In the genomic region with DNA sequence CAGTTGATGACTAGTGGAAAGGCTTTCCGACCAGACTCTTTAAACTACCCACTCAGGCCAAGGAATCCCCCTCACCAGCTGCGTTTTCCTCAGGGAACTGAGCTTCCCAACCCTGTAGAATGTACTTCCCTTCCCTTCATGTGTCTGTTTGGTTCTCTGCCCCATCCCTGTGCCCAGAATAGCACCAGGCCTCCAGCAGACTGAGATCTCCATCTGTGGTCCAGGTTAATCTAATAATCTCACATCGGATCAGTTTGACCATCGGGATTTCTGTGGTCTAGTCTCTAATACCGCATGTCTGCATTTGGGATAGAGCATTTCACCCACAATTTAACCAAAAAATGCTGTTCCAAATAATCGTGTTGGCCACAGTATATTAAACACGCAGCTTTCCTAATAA, we compare ENCODE assay signal across 29 cellular contexts.
A peak's percentile ranks its signal among the peaks of the same experiment; 100 is the strongest.
DNase-seq lines count a peak whose midpoint lies in the region; ATAC-seq, FAIRE-seq and TF ChIP-seq lines count a peak whose summit lies in the region.
"Had no signal": no experiment of that assay in that cellular context is flagged by ENCODE, and none has a peak within 500 bp of the region (broad histone marks: within the 10 kb centered on the region; RNA-seq: fewer than 3 reads in every experiment).

No MANE protein-coding gene starts in this region.

- intact Hi-C loops in uterus (cut with DNase I; ENCODE audit: low total_unique reads): no loop called here

- TF ChIP-seq CTCF in neural crest cell (conservative IDR thresholded peaks at IDR 0.05) (no peak), uterus (IDR thresholded peaks at IDR 0.05) (no peak)

- H3K27me3 ChIP-seq in uterus: no peaks in the 10 kb centered on the region
- H3K27me3 ChIP-seq: hepatocyte, sigmoid colon, vagina had no signal

- H3K27ac ChIP-seq in uterus: no peak overlapping the region
- H3K27ac ChIP-seq: hepatocyte, neutrophil, prostate gland, SK-N-MC, vagina had no signal

- H3K27ac Mint-ChIP-seq in T-helper 1 cell treated with Interleukin-12 subunit alpha and Interleukin-12 subunit beta and Interleukin-4 antibody, amounts not matched to agents 30 μg/mL and 1 μg/mL, for 36 hours: peak overlapping the region; percentile 62
- H3K27ac Mint-ChIP-seq in T-helper 17 cell (peak overlapping the region; percentile 3), neural crest cell (ENCODE audit: unreplicated experiment) (no peak overlapping the region)
- H3K27ac Mint-ChIP-seq: activated CD4-positive, alpha-beta memory T cell treated with anti-CD3 and anti-CD28 coated beads for 36 hours; activated T-helper 17 cell treated with anti-CD3 and anti-CD28 coated beads, Interleukin-2, amount 50 U/mL, for 72 hours; CD4-positive, alpha-beta T cell had no signal

- H3K9me3 ChIP-seq in T-helper 17 cell (ENCODE audit: control insufficient read depth, low read length, poor library complexity, severe bottlenecking) (no peaks in the 10 kb centered on the region), uterus (no peaks in the 10 kb centered on the region)
- H3K9me3 ChIP-seq: neutrophil, prostate gland, vagina had no signal

- H3K4me3 Mint-ChIP-seq in T-helper 1 cell treated with Interleukin-12 subunit alpha and Interleukin-12 subunit beta and Interleukin-4 antibody, amounts not matched to agents 30 μg/mL and 1 μg/mL, for 36 hours: peak overlapping the region; percentile 16
- H3K4me3 Mint-ChIP-seq in T-helper 17 cell (no peak overlapping the region), neural crest cell (peak overlapping the region; percentile 1)
- H3K4me3 Mint-ChIP-seq: activated CD4-positive, alpha-beta memory T cell treated with anti-CD3 and anti-CD28 coated beads for 36 hours; activated T-helper 17 cell treated with anti-CD3 and anti-CD28 coated beads, Interleukin-2, amount 50 U/mL, for 72 hours; CD4-positive, alpha-beta T cell had no signal

- H3K27me3 Mint-ChIP-seq in T-helper 1 cell treated with Interleukin-12 subunit alpha and Interleukin-12 subunit beta and Interleukin-4 antibody, amounts not matched to agents 30 μg/mL and 1 μg/mL, for 36 hours (ENCODE audit: low read depth): peaks cover 22% of the 10 kb centered on the region
- peaks cover 7% of the 10 kb centered on the region for H3K27me3 Mint-ChIP-seq in T-helper 17 cell
- no peaks in the 10 kb centered on the region for H3K27me3 Mint-ChIP-seq in neural crest cell (ENCODE audit: low read depth)

- peaks cover 6% of the 10 kb centered on the region for H3K9me3 Mint-ChIP-seq in T-helper 1 cell treated with Interleukin-12 subunit alpha and Interleukin-12 subunit beta and Interleukin-4 antibody, amounts not matched to agents 30 μg/mL and 1 μg/mL, for 36 hours
- peaks cover 8% of the 10 kb centered on the region for H3K9me3 Mint-ChIP-seq in neural crest cell

- no peaks in the 10 kb centered on the region for H3K4me1 ChIP-seq in uterus
- H3K4me1 ChIP-seq: prostate gland had no signal

- no peak for ATAC-seq in T-helper 17 cell
- no peak for ATAC-seq in HG02973 (IDR thresholded peaks at IDR 0.05; ENCODE audit: unreplicated experiment)
- ATAC-seq: HepG2, left colon had no signal

- H3K4me3 ChIP-seq in uterus: no peak overlapping the region
- H3K4me3 ChIP-seq: hepatocyte, prostate gland, sigmoid colon, SK-N-MC, vagina had no signal

- DNase-seq in T-helper 1 cell: no peak
- DNase-seq in GM19239 (ENCODE audit: insufficient read length, low spot score): no peak
- no peak for DNase-seq in T-helper 17 cell
- no peak for DNase-seq in neural crest cell (ENCODE audit: low read depth, low spot score)
- DNase-seq in uterus: no peak
- DNase-seq in NOMO-1 treated with dmso at 0.1 percent for 144 hours (lab: John Stamatoyannopoulos, UW; ENCODE audit: unreplicated experiment): no peak
- DNase-seq: activated B cell treated with CpG ODN at 0.5 μM for 24 hours; DMS 273 treated with DMSO at 0.1 percent for 48 hours; dorsolateral prefrontal cortex; GOT3; left colon; NCI-H1048; NCI-H1694 treated with DMSO at 0.1 percent for 48 hours; NCI-H2171 treated with DMSO at 0.1 percent for 48 hours; sigmoid colon; stimulated activated CD4-positive, alpha-beta T cell treated with anti-CD3 and anti-CD28 coated beads, Interleukin-15, amount 100 ng/mL, for 24 hours; T1000 had no signal

- no peak for TF ChIP-seq POLR2A in uterus (IDR thresholded peaks at IDR 0.05)

- H3K4me1 Mint-ChIP-seq in T-helper 1 cell treated with Interleukin-12 subunit alpha and Interleukin-12 subunit beta and Interleukin-4 antibody, amounts not matched to agents 30 μg/mL and 1 μg/mL, for 36 hours (ENCODE audit: low read depth): no peaks in the 10 kb centered on the region
- H3K4me1 Mint-ChIP-seq in T-helper 17 cell: no peaks in the 10 kb centered on the region
- peaks cover 5% of the 10 kb centered on the region for H3K4me1 Mint-ChIP-seq in neural crest cell

- peaks cover 2% of the 10 kb centered on the region for H3K36me3 Mint-ChIP-seq in T-helper 1 cell treated with Interleukin-12 subunit alpha and Interleukin-12 subunit beta and Interleukin-4 antibody, amounts not matched to agents 30 μg/mL and 1 μg/mL, for 36 hours (ENCODE audit: low read depth)
- H3K36me3 Mint-ChIP-seq in T-helper 17 cell (ENCODE audit: low read depth) (no peaks in the 10 kb centered on the region), neural crest cell (ENCODE audit: low read depth) (peaks cover 4% of the 10 kb centered on the region)

- H3K36me3 ChIP-seq in uterus: no peaks in the 10 kb centered on the region
- H3K36me3 ChIP-seq: neutrophil, prostate gland, sigmoid colon, vagina had no signal

- peak; percentile 78 for FAIRE-seq in GM19239 (lab: Jason Lieb, UNC)
- FAIRE-seq: frontal cortex, HepG2 had no signal
